In the genomic region with DNA sequence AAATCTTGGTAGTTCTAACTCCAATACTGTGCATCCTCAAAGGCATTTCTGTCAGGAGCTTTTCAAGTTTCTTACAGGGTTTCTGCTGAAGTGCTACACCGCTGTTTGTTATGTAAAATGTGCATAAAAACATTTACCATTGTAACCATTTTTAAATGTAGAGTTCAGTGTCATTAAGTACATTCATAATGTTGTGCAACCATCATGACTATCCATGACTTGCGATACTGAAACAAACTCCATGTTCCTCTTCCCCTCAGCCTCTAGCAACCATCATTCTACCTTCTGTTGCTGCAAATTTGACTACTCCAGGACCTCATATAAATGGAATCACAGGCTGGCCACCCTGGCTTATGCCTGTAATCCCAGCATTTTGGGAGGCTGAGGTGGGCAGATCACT, we compare ENCODE assay signal across 14 cellular contexts.
"Had no signal": no experiment of that assay in that cellular context is flagged by ENCODE, and none has a peak within 500 bp of the region (broad histone marks: within the 10 kb centered on the region; RNA-seq: fewer than 3 reads in every experiment).

No MANE protein-coding gene starts in this region.

- H3K27me3 ChIP-seq: cardiac muscle cell, neural progenitor cell, stomach had no signal

- H3K27me3 Mint-ChIP-seq: activated naive CD8-positive, alpha-beta T cell treated with anti-CD3 and anti-CD28 coated beads, Interleukin-2, amount 50 U/mL, for 24 hours had no signal

- H3K9ac ChIP-seq: neural progenitor cell, parathyroid adenoma had no signal

- H3K79me2 ChIP-seq: parathyroid adenoma had no signal

- FAIRE-seq: astrocyte, colon had no signal

- H3K4me2 ChIP-seq: neural progenitor cell had no signal

- H3K9me3 Mint-ChIP-seq: activated naive CD8-positive, alpha-beta T cell treated with anti-CD3 and anti-CD28 coated beads, Interleukin-2, amount 50 U/mL, for 24 hours; neural progenitor cell; T-helper 2 cell treated with Interferon-gamma antibody and Interleukin-4, amounts not matched to agents 5 μg/mL and 100 μg/mL, for 36 hours had no signal

- H3K9me3 ChIP-seq: stomach, thoracic aorta had no signal

- H3K27ac Mint-ChIP-seq: activated naive CD8-positive, alpha-beta T cell treated with anti-CD3 and anti-CD28 coated beads, Interleukin-2, amount 50 U/mL, for 24 hours; neural progenitor cell; T-helper 2 cell treated with Interferon-gamma antibody and Interleukin-4, amounts not matched to agents 5 μg/mL and 100 μg/mL, for 36 hours had no signal

- H3K4me1 ChIP-seq: neural progenitor cell, parathyroid adenoma, stomach had no signal

- ATAC-seq: activated naive CD8-positive, alpha-beta T cell treated with anti-CD3 and anti-CD28 coated beads, Interleukin-2, amount 50 U/mL, for 24 hours; left ventricle myocardium superior had no signal

- H3K4me3 ChIP-seq: cardiac muscle cell, neural progenitor cell, stomach, thoracic aorta had no signal

- H3K36me3 ChIP-seq: neural progenitor cell had no signal

- H3K4me1 Mint-ChIP-seq: activated naive CD8-positive, alpha-beta T cell treated with anti-CD3 and anti-CD28 coated beads, Interleukin-2, amount 50 U/mL, for 24 hours; neural progenitor cell had no signal

- H2AFZ ChIP-seq: neural progenitor cell, parathyroid adenoma had no signal

- H3K27ac ChIP-seq: cardiac muscle cell, neural progenitor cell, parathyroid adenoma, stomach, thoracic aorta had no signal

- DNase-seq: activated CD4-positive, CD25-positive, alpha-beta regulatory T cell treated with anti-CD3 and anti-CD28 coated beads, Interleukin-2, amount 50 U/mL, for 72 hours; activated naive CD4-positive, alpha-beta T cell treated with Interleukin-2 at 50 U/mL for 16 hours; activated naive CD8-positive, alpha-beta T cell treated with anti-CD3 and anti-CD28 coated beads, Interleukin-2, amount 50 U/mL, for 24 hours; effector CD4-positive, alpha-beta T cell; left ventricle myocardium superior; stimulated activated CD4-positive, alpha-beta T cell treated with anti-CD3 and anti-CD28 coated beads, Interleukin-4, amount 100 ng/mL, for 4 hours; stomach had no signal

- H3K4me3 Mint-ChIP-seq: activated naive CD8-positive, alpha-beta T cell treated with anti-CD3 and anti-CD28 coated beads, Interleukin-2, amount 50 U/mL, for 24 hours; neural progenitor cell; T-helper 2 cell treated with Interferon-gamma antibody and Interleukin-4, amounts not matched to agents 5 μg/mL and 100 μg/mL, for 36 hours had no signal
